Comparison of ENCODE assay signal across 8 cellular contexts in genomic region chr1:206725053-206725963, GRCh38. TPM values are rescaled to one million over a fixed set of nuclear protein-coding genes. Genes with fewer than 3 reads are reported as not detected.
DNase-seq lines count a peak whose midpoint lies in the region; ATAC-seq and TF ChIP-seq lines count a peak whose summit lies in the region.

No MANE protein-coding gene starts in this region.

- ATAC-seq in upper lobe of right lung (peak; percentile 39), HG02588 (IDR thresholded peaks at IDR 0.05; ENCODE audit: unreplicated experiment) (no peak), GM21515 (IDR thresholded peaks at IDR 0.05; ENCODE audit: unreplicated experiment) (no peak)

- dilution Hi-C loops in mammary epithelial cell (cut with HindIII; ENCODE audit: low sequenced_read_pairs), result no loop called here

- H3K27me3 ChIP-seq in KMS-11 (ENCODE audit: insufficient read depth, low read depth) (no peaks in the 10 kb centered on the region), mammary epithelial cell (ENCODE audit: insufficient read depth, low read length) (no peaks in the 10 kb centered on the region), upper lobe of right lung (no peaks in the 10 kb centered on the region)

- in situ Hi-C loops in mammary epithelial cell (cut with MboI; ENCODE audit: low sequenced_read_pairs in 2 of 2), result loop anchor here in 1 of 2 donors (5.0 kb wide), 1 partner anchor 187 kb away; no protein-coding TSS in a partner anchor

- H3K9me3 ChIP-seq in mammary epithelial cell (replicated peaks; ENCODE audit: insufficient read depth, low read length) (no peaks in the 10 kb centered on the region), upper lobe of right lung (no peaks in the 10 kb centered on the region)

- H4K20me1 ChIP-seq in KMS-11 (ENCODE audit: insufficient read depth), result no peaks in the 10 kb centered on the region
- peaks cover 7% of the 10 kb centered on the region for H4K20me1 ChIP-seq in mammary epithelial cell (ENCODE audit: insufficient read depth, low read length)

- H2AFZ ChIP-seq in KMS-11 (ENCODE audit: low read depth) (no peak overlapping the region), mammary epithelial cell (ENCODE audit: low read depth, low read length) (no peak overlapping the region)

- H3K4me1 ChIP-seq in KMS-11 (ENCODE audit: low read depth, poor library complexity, severe bottlenecking) (peaks cover 21% of the 10 kb centered on the region), mammary epithelial cell (ENCODE audit: insufficient read depth, low read length) (peaks cover 19% of the 10 kb centered on the region), upper lobe of right lung (peaks cover 47% of the 10 kb centered on the region)

- intact Hi-C loops in mammary epithelial cell (cut with micrococcal nuclease) (loop anchor here (5.0 kb wide), 3 partner anchors 118 to 352 kb away; no protein-coding TSS in a partner anchor), upper lobe of right lung (cut with DNase I) (no loop called here)

- peak overlapping the region; percentile 24; the same call in 1 of the 2 replicates for H3K4me2 ChIP-seq in KMS-11
- H3K4me2 ChIP-seq in mammary epithelial cell (ENCODE audit: insufficient read depth, low read depth, low read length), result no peak overlapping the region

- CTCF ChIA-PET in mammary epithelial cell (lab: Charles Lee; ENCODE audit: low non-redundant PET), result no interaction called here

- H3K36me3 ChIP-seq in KMS-11 (ENCODE audit: insufficient read depth), result no peaks in the 10 kb centered on the region
- H3K36me3 ChIP-seq in mammary epithelial cell (ENCODE audit: insufficient read depth, low read length), result peaks cover 6% of the 10 kb centered on the region
- H3K36me3 ChIP-seq in upper lobe of right lung, result peaks cover 16% of the 10 kb centered on the region

- no TSS peak for BruUV-seq in mammary epithelial cell (replicated peaks; lab: Mats Ljungman, UMichigan)

- H3K9ac ChIP-seq in KMS-11, result no peak overlapping the region
- no peak overlapping the region for H3K9ac ChIP-seq in mammary epithelial cell (ENCODE audit: insufficient read depth, low read length)

- DNase-seq in Daoy (ENCODE audit: low read depth), result peak; percentile 46
- DNase-seq in T-helper 9 cell, result peak; percentile 60
- no peak for DNase-seq in mammary epithelial cell
- DNase-seq in medulla oblongata (ENCODE audit: extremely low spot score), result peak; percentile 56
- DNase-seq in upper lobe of right lung, result peak; percentile 7

- H3K4me3 ChIP-seq in KMS-11 (IDR thresholded peaks at IDR 0.05; ENCODE audit: insufficient read depth, low read depth, low read length), result peak overlapping the region; percentile 74
- H3K4me3 ChIP-seq in mammary epithelial cell (replicated peaks in 1 of 3; ENCODE audit: insufficient read depth in 1 of 3, low read depth in 2 of 3, low read length in 3 of 3), result no peak overlapping the region
- H3K4me3 ChIP-seq in upper lobe of right lung, result no peak overlapping the region

- H3K79me2 ChIP-seq in KMS-11 (ENCODE audit: insufficient read depth, low read depth) (no peaks in the 10 kb centered on the region), mammary epithelial cell (ENCODE audit: insufficient read depth, low read length) (peaks cover 90% of the 10 kb centered on the region)

- 83% methylated on average over 11 of the region's 11 CpGs for WGBS in mammary epithelial cell (ENCODE audit: low coverage, missing lambda C conversion rate)

- TF ChIP-seq CTCF in KMS-11 (conservative IDR thresholded peaks at IDR 0.05; ENCODE audit: low read depth, low read length), result peak; percentile 90
- TF ChIP-seq CTCF in mammary epithelial cell (conservative IDR thresholded peaks at IDR 0.05 in 1 of 2, IDR thresholded peaks at IDR 0.05 in 1 of 2; ENCODE audit: extremely low read depth in 1 of 2, insufficient read depth in 1 of 2, low read depth in 1 of 2, low read length in 2 of 2), result peak; percentile 62 to 68
- TF ChIP-seq CTCF in upper lobe of right lung (IDR thresholded peaks at IDR 0.05), result peak; percentile 64

- H3K27ac ChIP-seq in KMS-11 (no peak overlapping the region), mammary epithelial cell (ENCODE audit: insufficient read depth, low read depth, low read length) (no peak overlapping the region), upper lobe of right lung (no peak overlapping the region)

RNA-seq across cellular contexts. Expression of gene MAPKAPK2, which starts 40.6 kb away (rescaled TPM):
- total RNA-seq in Daoy (2014; rRNA removed; shearing (Covaris generic)), result 28.8 and 32.0 TPM in 2 replicates
- total RNA-seq in mammary epithelial cell (10 to 100 TPM; 44.2 to 77.5 TPM), upper lobe of right lung (92.3 TPM)
- 57.4 TPM for polyA plus RNA-seq in mammary epithelial cell
- 69.6 TPM for polyA minus RNA-seq in mammary epithelial cell

RNA-seq across cellular contexts. Expression of gene IL19, which starts 45.3 kb away (rescaled TPM):
- not detected in 2 replicates for total RNA-seq in Daoy (2014; rRNA removed; shearing (Covaris generic))
- total RNA-seq in mammary epithelial cell, result not detected
- polyA plus RNA-seq in mammary epithelial cell, result not detected
- polyA minus RNA-seq in mammary epithelial cell, result not detected
- not detected for total RNA-seq in upper lobe of right lung

RNA-seq across cellular contexts. Expression of gene IL10, which starts 47.0 kb away (rescaled TPM):
- total RNA-seq in Daoy (2014; rRNA removed; shearing (Covaris generic)), result not detected in 2 replicates
- not detected for total RNA-seq in mammary epithelial cell
- not detected for polyA plus RNA-seq in mammary epithelial cell
- polyA minus RNA-seq in mammary epithelial cell, result not detected
- 0.67 TPM for total RNA-seq in upper lobe of right lung
